ENCODE assay signal across 34 cellular contexts in the genomic region with DNA sequence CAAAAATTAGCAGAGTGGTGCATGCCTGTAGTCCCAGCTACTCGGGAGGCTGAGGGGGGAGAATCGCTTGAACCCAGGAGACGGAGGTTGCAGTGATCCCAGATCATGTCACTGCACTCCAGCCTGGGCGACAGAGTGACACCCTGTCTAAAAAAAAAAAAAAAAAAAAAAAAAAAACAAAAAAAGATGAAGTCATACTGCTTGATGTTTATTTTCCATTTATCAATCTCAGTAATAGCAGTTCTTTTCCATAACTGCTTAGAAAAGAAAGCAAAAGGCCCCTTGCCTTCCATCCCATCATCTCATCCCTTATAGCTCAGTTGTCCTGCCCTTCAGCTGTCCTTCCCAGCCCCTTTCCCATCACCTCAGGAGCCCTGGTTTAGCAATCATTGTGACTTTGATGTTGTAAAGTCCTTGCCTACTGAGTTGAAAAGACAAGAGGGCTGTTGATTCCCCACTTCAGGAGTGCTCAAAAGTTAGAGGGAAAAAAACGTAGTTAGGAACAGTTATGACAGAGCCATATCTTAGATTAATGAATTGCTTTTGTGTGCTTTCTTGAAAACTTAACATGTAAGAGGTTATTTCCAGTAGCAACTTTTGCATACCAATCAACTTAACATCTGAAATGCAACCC. TPM values are rescaled to one million over a fixed set of nuclear protein-coding genes. Genes with fewer than 3 reads are reported as not detected.
"Had no signal": no experiment of that assay in that cellular context is flagged by ENCODE, and none has a peak within 500 bp of the region (broad histone marks: within the 10 kb centered on the region; RNA-seq: fewer than 3 reads in every experiment).

No MANE protein-coding gene starts in this region.

- H3K36me3 ChIP-seq: adrenal gland, breast epithelium, esophagus muscularis mucosa, gastrocnemius medialis had no signal

- H3K9me3 ChIP-seq: adrenal gland, body of pancreas, breast epithelium, esophagus muscularis mucosa, gastrocnemius medialis had no signal

- FAIRE-seq: colon had no signal

- H3K4me3 ChIP-seq: adrenal gland, body of pancreas, breast epithelium, esophagus muscularis mucosa, gastrocnemius medialis had no signal

- H3K27me3 ChIP-seq: adrenal gland, body of pancreas, breast epithelium, esophagus muscularis mucosa, foreskin keratinocyte, gastrocnemius medialis had no signal

- H3K27ac ChIP-seq: adrenal gland, body of pancreas, breast epithelium, esophagus muscularis mucosa, foreskin keratinocyte, gastrocnemius medialis had no signal

- H3K4me1 ChIP-seq: body of pancreas, breast epithelium had no signal

- DNase-seq: activated CD4-positive, alpha-beta memory T cell treated with anti-CD3 and anti-CD28 coated beads for 36 hours; activated CD4-positive, alpha-beta T cell treated with anti-CD3 and anti-CD28 coated beads for 36 hours; activated CD4-positive, alpha-beta T cell treated with anti-CD3 and anti-CD28 coated beads, Interleukin-2, amount 10 ng/mL, durations not matched to agents 24 days and 14 days; activated CD4-positive, CD25-positive, alpha-beta regulatory T cell; activated CD4-positive, CD25-positive, alpha-beta regulatory T cell treated with anti-CD3 and anti-CD28 coated beads, Interleukin-2, amount 50 U/mL, for 72 hours; activated CD8-positive, alpha-beta memory T cell treated with anti-CD3 and anti-CD28 coated beads, Interleukin-2, amount 10 ng/mL, durations not matched to agents 7 days and 5 days; activated CD8-positive, alpha-beta memory T cell treated with anti-CD3 and anti-CD28 coated beads, Interleukin-2, amount 50 U/mL, for 4 hours; activated CD8-positive, alpha-beta T cell treated with anti-CD3 and anti-CD28 coated beads, Interleukin-2, amount 10 ng/mL, durations not matched to agents 7 days and 5 days; activated effector memory CD4-positive, alpha-beta T cell treated with anti-CD3 and anti-CD28 coated beads, Interleukin-2, amount 50 U/mL, for 16 hours; activated naive CD4-positive, alpha-beta T cell treated with anti-CD3 and anti-CD28 coated beads for 36 hours; activated naive CD8-positive, alpha-beta T cell treated with anti-CD3 and anti-CD28 coated beads for 36 hours; activated naive CD8-positive, alpha-beta T cell treated with anti-CD3 and anti-CD28 coated beads, Interleukin-2, amount 50 U/mL, for 24 hours; activated T-cell treated with anti-CD3 and anti-CD28 coated beads, Interleukin-2, amount 50 U/mL, for 1 hour; activated T-cell treated with anti-CD3 and anti-CD28 coated beads, Interleukin-2, amount 50 U/mL, for 48 hours; adrenal gland; amygdala; aorta; body of pancreas; cortex of kidney; dermis blood vessel endothelial cell; effector CD4-positive, alpha-beta T cell; effector memory CD8-positive, alpha-beta T cell; erythroblast; foreskin keratinocyte; gastrocnemius medialis; glutamatergic neuron; T-helper 2 cell had no signal

- ATAC-seq: activated CD4-positive, alpha-beta T cell treated with anti-CD3 and anti-CD28 coated beads for 36 hours; activated CD8-positive, alpha-beta memory T cell treated with anti-CD3 and anti-CD28 coated beads, Interleukin-2, amount 10 ng/mL, durations not matched to agents 7 days and 5 days; activated CD8-positive, alpha-beta T cell treated with anti-CD3 and anti-CD28 coated beads, Interleukin-2, amount 10 ng/mL, durations not matched to agents 7 days and 5 days; activated naive CD8-positive, alpha-beta T cell treated with anti-CD3 and anti-CD28 coated beads, Interleukin-2, amount 50 U/mL, for 24 hours; body of pancreas; effector memory CD8-positive, alpha-beta T cell; foreskin keratinocyte; gastrocnemius medialis had no signal

RNA-seq across cellular contexts. Expression of a gene that starts 18.0 kb away (rescaled TPM):
- total RNA-seq: activated CD4-positive, alpha-beta memory T cell treated with anti-CD3 and anti-CD28 coated beads for 36 hours; activated CD4-positive, alpha-beta T cell treated with anti-CD3 and anti-CD28 coated beads for 36 hours; activated CD4-positive, alpha-beta T cell treated with anti-CD3 and anti-CD28 coated beads, Interleukin-2, amount 10 ng/mL, durations not matched to agents 24 days and 14 days; activated CD8-positive, alpha-beta memory T cell treated with anti-CD3 and anti-CD28 coated beads for 36 hours; activated CD8-positive, alpha-beta memory T cell treated with anti-CD3 and anti-CD28 coated beads, Interleukin-2, amount 10 ng/mL, durations not matched to agents 7 days and 5 days; activated CD8-positive, alpha-beta T cell treated with anti-CD3 and anti-CD28 coated beads, Interleukin-2, amount 10 ng/mL, durations not matched to agents 7 days and 5 days; activated naive CD4-positive, alpha-beta T cell treated with anti-CD3 and anti-CD28 coated beads for 36 hours; activated naive CD8-positive, alpha-beta T cell treated with anti-CD3 and anti-CD28 coated beads for 36 hours; activated T-helper 1 cell treated with anti-CD3 and anti-CD28 coated beads, Interleukin-12 subunit alpha, Interleukin-12 subunit beta, Interleukin-2, Interleukin-4 antibody, amounts not matched to agents 30 ng/mL and 10 ng/mL and 1 ng/mL, durations not matched to agents 14 hours and 24 hours and 36 hours; activated T-helper 2 cell treated with anti-CD3 and anti-CD28 coated beads, Interferon-gamma antibody, Interleukin-2, Interleukin-4, amounts not matched to agents 10 μg/mL and 5 μg/mL and 100 μg/mL, durations not matched to agents 14 hours and 24 hours and 36 hours; T-helper 1 cell treated with Interleukin-12 subunit alpha and Interleukin-12 subunit beta and Interleukin-4 antibody, amounts not matched to agents 30 ng/mL and 1 ng/mL, for 36 hours had no signal
